In the genomic region with DNA sequence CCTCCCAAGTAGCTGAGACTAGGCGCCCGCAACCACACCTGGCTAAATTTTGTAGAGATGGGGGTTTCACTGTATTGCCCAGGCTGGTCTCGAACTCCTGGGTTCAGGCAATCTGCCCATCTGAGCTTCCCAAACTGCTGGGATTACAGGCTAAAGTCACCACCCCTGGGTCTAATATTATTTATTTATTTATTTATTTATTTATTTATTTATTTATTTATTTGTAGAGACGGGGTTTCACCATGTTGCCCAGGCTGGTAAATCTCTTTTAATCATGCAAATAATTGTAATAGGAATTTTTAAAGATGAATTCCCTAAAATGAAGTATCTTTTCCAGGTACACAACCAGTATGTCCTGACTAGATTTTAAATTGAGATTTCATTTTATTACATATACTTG, we compare ENCODE assay signal across 26 cellular contexts.
DNase-seq lines count a peak whose midpoint lies in the region; ATAC-seq, FAIRE-seq and TF ChIP-seq lines count a peak whose summit lies in the region.
"Had no signal": no experiment of that assay in that cellular context is flagged by ENCODE, and none has a peak within 500 bp of the region (broad histone marks: within the 10 kb centered on the region; RNA-seq: fewer than 3 reads in every experiment).

No MANE protein-coding gene starts in this region.

- WGBS in A549 (ENCODE audit: missing lambda C conversion rate): 31% methylated on average over 4 of the region's 4 CpGs

- POLR2A ChIA-PET in A549 (lab: Yijun Ruan, JAX): no interaction called here
- POLR2A ChIA-PET in HEK293 (lab: Yijun Ruan, JAX): no interaction called here

- no peak overlapping the region for H3K4me3 ChIP-seq in A549
- H3K4me3 ChIP-seq in HEK293 (ENCODE audit: low read depth, low read length): no peak overlapping the region
- H3K4me3 ChIP-seq in kidney (ENCODE audit: low read length in 2 of 2): no peak overlapping the region
- H3K4me3 ChIP-seq: BLaER1, GM12878 had no signal

- H3K36me3 ChIP-seq in HEK293 (ENCODE audit: control insufficient read depth in 2 of 2, insufficient read depth in 1 of 2, low read length in 2 of 2) (no peaks in the 10 kb centered on the region), kidney (ENCODE audit: control insufficient read depth in 1 of 2, insufficient read depth in 2 of 2, low read length in 2 of 2) (no peaks in the 10 kb centered on the region)
- H3K36me3 ChIP-seq: BE2C, BLaER1 had no signal

- ATAC-seq in A549: no peak
- ATAC-seq: GM12878 had no signal

- no peak overlapping the region for H3K9ac ChIP-seq in kidney (ENCODE audit: low read length in 2 of 2)
- H3K9ac ChIP-seq: BLaER1 had no signal

- H3K4me2 ChIP-seq in A549: no peak overlapping the region
- H3K4me2 ChIP-seq: BLaER1 had no signal

- CTCF ChIA-PET in A549 (lab: Yijun Ruan, JAX) (interaction anchor here (1.0 kb wide), 1 partner anchor 27 kb away, joined by 3 read pairs; no protein-coding TSS in a partner anchor), HEK293 (lab: Yijun Ruan, JAX) (interaction anchor here (0.8 kb wide), 1 partner anchor 297 kb away, joined by 3 read pairs; no protein-coding TSS in a partner anchor)

- TF ChIP-seq RAD21 in A549 (conservative IDR thresholded peaks at IDR 0.05 in 1 of 2, IDR thresholded peaks at IDR 0.05 in 1 of 2): no peak

- intact Hi-C loops in kidney (cut with DNase I): no loop called here

- TF ChIP-seq EP300 in A549 (IDR thresholded peaks at IDR 0.05): no peak

- DNase-seq in A549 (ENCODE audit: low read depth in 1 of 2, low spot score in 1 of 2): no peak
- peak; percentile 34 for DNase-seq in kidney
- no peak for DNase-seq in MV-4-11 (lab: John Stamatoyannopoulos, UW)
- DNase-seq in ureter (ENCODE audit: low spot score): no peak
- no peak for DNase-seq in HCEC 1CT
- DNase-seq: ACHN; BE2C; C1 segment of cervical spinal cord; CD4-positive, alpha-beta memory T cell; CD4-positive, CD25-positive, alpha-beta regulatory T cell; CD8-positive, alpha-beta memory T cell; COR-L47; DMS 273 treated with DMSO at 0.1 percent for 48 hours; DMS153; DMS53; DMS79; DND-41; EL; GDM1 had no signal

- TF ChIP-seq CTCF in A549 (IDR thresholded peaks at IDR 0.05) (no peak), HEK293 (tag by site-specific recombination; IDR thresholded peaks at IDR 0.05) (no peak), kidney (IDR thresholded peaks at IDR 0.05; ENCODE audit: borderline replicate concordance, extremely low read depth, insufficient read depth) (no peak)

- H3K27ac ChIP-seq in A549 (no peak overlapping the region), HEK293 (ENCODE audit: extremely low read depth, low read depth, low read length) (no peak overlapping the region), kidney (ENCODE audit: low read depth in 2 of 2, low read length in 2 of 2) (no peak overlapping the region)
- H3K27ac ChIP-seq: 22Rv1, BLaER1 had no signal

- FAIRE-seq in A549 (lab: Jason Lieb, UNC): no peak
- no peak for FAIRE-seq in kidney (lab: Jason Lieb, UNC)
- FAIRE-seq: GM12878, GM12892, GM18507, GM19239 had no signal

- TF ChIP-seq POLR2A in A549 (IDR thresholded peaks at IDR 0.05; ENCODE audit: low read length): no peak

- no peaks in the 10 kb centered on the region for H3K9me3 ChIP-seq in A549
- H3K9me3 ChIP-seq in HEK293 (ENCODE audit: control insufficient read depth, insufficient read depth, low read depth, low read length): no peaks in the 10 kb centered on the region
- no peaks in the 10 kb centered on the region for H3K9me3 ChIP-seq in kidney (ENCODE audit: control insufficient read depth in 1 of 2, low read length in 2 of 2)
- H3K9me3 ChIP-seq: BE2C, BLaER1 had no signal

- H3K4me1 ChIP-seq in A549: no peaks in the 10 kb centered on the region
- no peaks in the 10 kb centered on the region for H3K4me1 ChIP-seq in HEK293 (ENCODE audit: control insufficient read depth, insufficient read depth, low read length)
- no peaks in the 10 kb centered on the region for H3K4me1 ChIP-seq in kidney (ENCODE audit: control insufficient read depth in 1 of 2, insufficient read depth in 1 of 2, low read depth in 1 of 2, low read length in 2 of 2)
- H3K4me1 ChIP-seq: BE2C, BLaER1 had no signal

TF ChIP-seq in A549, 52 proteins besides CTCF, POLR2A, EP300 and RAD21:
- TF ChIP-seq ZC3H11A (IDR thresholded peaks at IDR 0.05) (0 out of 2 replicates have a peak, but pooled peaks have one; percentile 25), PHF8 (IDR thresholded peaks at IDR 0.05; ENCODE audit: borderline replicate concordance, low read depth) (no peak)

TF ChIP-seq in HEK293, 187 proteins besides CTCF, POLR2A, EP300 and RAD21 (continues in another document):
- TF ChIP-seq ZNF18 (tag by site-specific recombination; IDR thresholded peaks at IDR 0.05): no peak
- no peak for TF ChIP-seq ZNF610 (tag by site-specific recombination; IDR thresholded peaks at IDR 0.05; ENCODE audit: borderline replicate concordance)
- no peak for TF ChIP-seq SALL2 (tag by site-specific recombination; IDR thresholded peaks at IDR 0.05; ENCODE audit: borderline replicate concordance)
- peak; percentile 62; the same call in 1 of the 2 replicates for TF ChIP-seq ZNF518A (tag by site-specific recombination; conservative IDR thresholded peaks at IDR 0.05; ENCODE audit: low read depth)
- no peak for TF ChIP-seq PRDM6 (tag by site-specific recombination; IDR thresholded peaks at IDR 0.05)
- TF ChIP-seq, protein P1, sequence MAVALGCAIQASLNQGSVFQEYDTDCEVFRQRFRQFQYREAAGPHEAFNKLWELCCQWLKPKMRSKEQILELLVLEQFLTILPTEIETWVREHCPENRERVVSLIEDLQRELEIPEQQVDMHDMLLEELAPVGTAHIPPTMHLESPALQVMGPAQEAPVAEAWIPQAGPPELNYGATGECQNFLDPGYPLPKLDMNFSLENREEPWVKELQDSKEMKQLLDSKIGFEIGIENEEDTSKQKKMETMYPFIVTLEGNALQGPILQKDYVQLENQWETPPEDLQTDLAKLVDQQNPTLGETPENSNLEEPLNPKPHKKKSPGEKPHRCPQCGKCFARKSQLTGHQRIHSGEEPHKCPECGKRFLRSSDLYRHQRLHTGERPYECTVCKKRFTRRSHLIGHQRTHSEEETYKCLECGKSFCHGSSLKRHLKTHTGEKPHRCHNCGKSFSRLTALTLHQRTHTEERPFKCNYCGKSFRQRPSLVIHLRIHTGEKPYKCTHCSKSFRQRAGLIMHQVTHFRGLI (tag by site-specific recombination; IDR thresholded peaks at IDR 0.05): no peak
